1 cellular context compared by ENCODE assay signal in genomic region chr6:43089874-43090556, GRCh38.
A peak's percentile ranks its signal among the peaks of the same experiment; 100 is the strongest.
TF ChIP-seq lines count a peak whose summit lies in the region.

No MANE protein-coding gene starts in this region.

TF ChIP-seq in HepG2, 621 proteins besides CTCF, POLR2A, EP300 and RAD21 (continued from another document and continues in another):
- peak; percentile 64; the same call in 1 of the 2 replicates for TF ChIP-seq HMGXB3 (CRISPR knock-in tag; IDR thresholded peaks at IDR 0.05; ENCODE audit: borderline replicate concordance)
- TF ChIP-seq PHF8 (CRISPR knock-in tag; IDR thresholded peaks at IDR 0.05) = no peak; the same call in none of the 2 replicates
- peak; percentile 81 for TF ChIP-seq HNF4A (CRISPR knock-in tag; IDR thresholded peaks at IDR 0.05)
- TF ChIP-seq ESRRA (CRISPR knock-in tag; IDR thresholded peaks at IDR 0.05; ENCODE audit: low read depth) = no peak
- no peak for TF ChIP-seq PAX8 (CRISPR knock-in tag; IDR thresholded peaks at IDR 0.05; ENCODE audit: borderline replicate concordance)
- TF ChIP-seq ZEB1 (IDR thresholded peaks at IDR 0.05; ENCODE audit: insufficient replicate concordance, low read depth) = no peak
- peak; percentile 7; the same call in 1 of the 2 replicates for TF ChIP-seq SMARCE1 (IDR thresholded peaks at IDR 0.05; ENCODE audit: borderline replicate concordance)
- TF ChIP-seq FLYWCH1 (CRISPR knock-in tag; IDR thresholded peaks at IDR 0.05) = no peak
- peak; percentile 90 for TF ChIP-seq HMG20B (CRISPR knock-in tag; conservative IDR thresholded peaks at IDR 0.05)
- no peak for TF ChIP-seq PAWR (CRISPR knock-in tag; IDR thresholded peaks at IDR 0.05; ENCODE audit: borderline replicate concordance)
- peak; percentile 60; the same call in 1 of the 2 replicates for TF ChIP-seq ZNF501 (CRISPR knock-in tag; IDR thresholded peaks at IDR 0.05)
- no peak for TF ChIP-seq GTF3A (CRISPR knock-in tag; conservative IDR thresholded peaks at IDR 0.05)
- TF ChIP-seq ZBTB49 (CRISPR knock-in tag; IDR thresholded peaks at IDR 0.05; ENCODE audit: borderline replicate concordance) = no peak
- TF ChIP-seq TBX2 (CRISPR knock-in tag; IDR thresholded peaks at IDR 0.05; ENCODE audit: borderline replicate concordance) = peak; percentile 94
- TF ChIP-seq ZNF557 (CRISPR knock-in tag; IDR thresholded peaks at IDR 0.05) = no peak
- no peak for TF ChIP-seq NONO (IDR thresholded peaks at IDR 0.05)
- peak; percentile 79 for TF ChIP-seq NONO (CRISPR knock-in tag; conservative IDR thresholded peaks at IDR 0.05)
- no peak for TF ChIP-seq U2AF2 (IDR thresholded peaks at IDR 0.05; ENCODE audit: low read depth, low read length)
- peak; percentile 88 for TF ChIP-seq GATAD2A (CRISPR knock-in tag; IDR thresholded peaks at IDR 0.05)
- peak; percentile 80; the same call in 1 of the 2 replicates for TF ChIP-seq STAT6 (CRISPR knock-in tag; IDR thresholded peaks at IDR 0.05; ENCODE audit: borderline replicate concordance)
- TF ChIP-seq KAT7 (CRISPR knock-in tag; IDR thresholded peaks at IDR 0.05; ENCODE audit: borderline replicate concordance) = peak; percentile 77; the same call in 1 of the 2 replicates
- TF ChIP-seq MEF2D (CRISPR knock-in tag; IDR thresholded peaks at IDR 0.05) = peak; percentile 54; the same call in 1 of the 2 replicates
- TF ChIP-seq CBX2 (IDR thresholded peaks at IDR 0.05; ENCODE audit: low read depth, low read length) = no peak
- no peak for TF ChIP-seq CBX2 (CRISPR knock-in tag; IDR thresholded peaks at IDR 0.05; ENCODE audit: low read depth)
- no peak for TF ChIP-seq ZNF333 (CRISPR knock-in tag; IDR thresholded peaks at IDR 0.05; ENCODE audit: borderline replicate concordance)
- no peak for TF ChIP-seq SMAD9 (CRISPR knock-in tag; IDR thresholded peaks at IDR 0.05)
- TF ChIP-seq NFKB2 (CRISPR knock-in tag; IDR thresholded peaks at IDR 0.05; ENCODE audit: borderline replicate concordance) = 0 out of 2 replicates have a peak, but pooled peaks have one; percentile 31
- no peak for TF ChIP-seq ZNF660 (CRISPR knock-in tag; IDR thresholded peaks at IDR 0.05; ENCODE audit: borderline replicate concordance, low read depth)
- TF ChIP-seq ATF5 (CRISPR knock-in tag; IDR thresholded peaks at IDR 0.05; ENCODE audit: low read depth) = no peak
- no peak for TF ChIP-seq KDM4B (CRISPR knock-in tag; IDR thresholded peaks at IDR 0.05)
- TF ChIP-seq ZNF180 (CRISPR knock-in tag; IDR thresholded peaks at IDR 0.05; ENCODE audit: borderline replicate concordance, low read depth) = no peak
- 0 out of 2 replicates have a peak, but pooled peaks have one; percentile 71 for TF ChIP-seq ZSCAN30 (CRISPR knock-in tag; IDR thresholded peaks at IDR 0.05)
- TF ChIP-seq ZIK1 (CRISPR knock-in tag; IDR thresholded peaks at IDR 0.05; ENCODE audit: borderline replicate concordance, low read depth) = no peak
- no peak for TF ChIP-seq TOE1 (CRISPR knock-in tag; IDR thresholded peaks at IDR 0.05)
- no peak for TF ChIP-seq FOXP1 (IDR thresholded peaks at IDR 0.05)
- TF ChIP-seq FOXP1 (CRISPR knock-in tag; IDR thresholded peaks at IDR 0.05) = peak; percentile 93
- no peak for TF ChIP-seq ZNF318 (CRISPR knock-in tag; IDR thresholded peaks at IDR 0.05)
- no peak for TF ChIP-seq ARNT (IDR thresholded peaks at IDR 0.05)
- TF ChIP-seq RFX3 (CRISPR knock-in tag; IDR thresholded peaks at IDR 0.05) = no peak
- TF ChIP-seq ZNF83 (CRISPR knock-in tag; IDR thresholded peaks at IDR 0.05; ENCODE audit: borderline replicate concordance) = peak; percentile 67; the same call in 1 of the 2 replicates
- TF ChIP-seq SKIL (CRISPR knock-in tag; IDR thresholded peaks at IDR 0.05; ENCODE audit: borderline replicate concordance) = no peak; the same call in 1 of the 2 replicates
- TF ChIP-seq KDM6A (CRISPR knock-in tag; IDR thresholded peaks at IDR 0.05; ENCODE audit: low read depth) = peak; percentile 98
